In genomic region chr1:63775418-63776127, GRCh38 we compare ENCODE assay signal across 9 cellular contexts. TPM values are rescaled to one million over a fixed set of nuclear protein-coding genes. Genes with fewer than 3 reads are reported as not detected.
DNase-seq lines count a peak whose midpoint lies in the region; ATAC-seq and TF ChIP-seq lines count a peak whose summit lies in the region.
"Had no signal": no experiment of that assay in that cellular context is flagged by ENCODE, and none has a peak within 500 bp of the region (broad histone marks: within the 10 kb centered on the region; RNA-seq: fewer than 3 reads in every experiment).

No MANE protein-coding gene starts in this region.

- no peaks in the 10 kb centered on the region for H3K9me3 ChIP-seq in HCT116 (ENCODE audit: control insufficient read depth in 1 of 2, insufficient read depth in 1 of 2, low read depth in 1 of 2, low read length in 2 of 2)
- H3K9me3 ChIP-seq in SJSA1 (replicated peaks) = no peaks in the 10 kb centered on the region; the same call in 1 of the 2 replicates
- no peaks in the 10 kb centered on the region for H3K9me3 ChIP-seq in thyroid gland

- CTCF ChIA-PET in HCT116 (lab: Charles Lee) = interaction anchor here (0.8 to 1.4 kb wide), 2 partner anchors 19 to 362 kb away, joined by 3 read pairs; no protein-coding TSS in a partner anchor

- DNase-seq in HCT116 (ENCODE audit: low read depth, low spot score) (no peak), SJSA1 (ENCODE audit: low read depth in 1 of 2, low spot score in 2 of 2) (no peak), fibroblast of villous mesenchyme (ENCODE audit: low read depth) (peak; percentile 36), sciatic nerve (ENCODE audit: low spot score) (no peak), HPDE6-E6E7 (ENCODE audit: extremely low spot score) (no peak), cerebellum (ENCODE audit: low spot score) (no peak), thyroid gland (no peak)
- DNase-seq: NCI-H1417 treated with DMSO at 0.1 percent for 48 hours had no signal

- no TSS peak for BruUV-seq in HCT116 (replicated peaks; lab: Mats Ljungman, UMichigan)

- RAD21 ChIA-PET in HCT116 (lab: Charles Lee; ENCODE audit: low non-redundant PET in 1 of 2, low total read pairs in 2 of 2, uncharacterized antibody in 2 of 2, unreplicated experiment in 2 of 2) = no interaction called here

- TF ChIP-seq RAD21 in HCT116 (IDR thresholded peaks at IDR 0.05; ENCODE audit: low read depth) = no peak

- no peak for TF ChIP-seq POLR2A in HCT116 (IDR thresholded peaks at IDR 0.05; ENCODE audit: borderline replicate concordance, extremely low read depth, insufficient read depth, insufficient read length)
- no peak for TF ChIP-seq POLR2A in thyroid gland (IDR thresholded peaks at IDR 0.05)

- H3K27ac ChIP-seq in HCT116 (ENCODE audit: low read depth, low read length) (no peak overlapping the region), SJSA1 (no peak overlapping the region), thyroid gland (no peak overlapping the region)

- intact Hi-C loops in HCT116 (cut with micrococcal nuclease) (loop anchor here (10.0 kb wide), 2 partner anchors 139 to 151 kb away; no protein-coding TSS in a partner anchor), sciatic nerve (cut with DNase I) (loop anchor here (10.0 kb wide), 1 partner anchor 359 kb away; no protein-coding TSS in a partner anchor), thyroid gland (cut with DNase I) (loop anchor here (10.0 kb wide), 1 partner anchor 359 kb away; no protein-coding TSS in a partner anchor)

- ATAC-seq in HCT116 (no peak), sciatic nerve (peak; percentile 1), HG03520 (IDR thresholded peaks at IDR 0.05; ENCODE audit: unreplicated experiment) (no peak)

- H3K27me3 ChIP-seq in HCT116 (ENCODE audit: insufficient read depth, low read length) (no peaks in the 10 kb centered on the region), SJSA1 (replicated peaks) (no peaks in the 10 kb centered on the region), thyroid gland (no peaks in the 10 kb centered on the region)

- H2AFZ ChIP-seq in HCT116 (ENCODE audit: low read depth, low read length, poor library complexity, severe bottlenecking) = no peak overlapping the region

- TF ChIP-seq CTCF in HCT116 (IDR thresholded peaks at IDR 0.05 in 2 of 3, conservative IDR thresholded peaks at IDR 0.05 in 1 of 3; ENCODE audit: borderline replicate concordance in 1 of 3, insufficient read depth in 1 of 3, low read depth in 2 of 3, low read length in 2 of 3) (no peak), fibroblast of villous mesenchyme (IDR thresholded peaks at IDR 0.05; ENCODE audit: insufficient read depth, low read depth, low read length) (no peak), thyroid gland (IDR thresholded peaks at IDR 0.05) (no peak)

- peak overlapping the region; percentile 81; the same call in 1 of the 2 replicates for H3K4me2 ChIP-seq in HCT116 (ENCODE audit: low read length)

- H3K4me1 ChIP-seq in HCT116 (ENCODE audit: control insufficient read depth in 1 of 2, insufficient read depth in 2 of 2, low read length in 2 of 2) (peaks cover 11 to 24% of the 10 kb centered on the region in 2 experiments; a peak in 3 of 4 replicates), SJSA1 (replicated peaks) (peaks cover 52% of the 10 kb centered on the region), thyroid gland (peaks cover 4% of the 10 kb centered on the region in 2 donors)

- no peaks in the 10 kb centered on the region for H4K20me1 ChIP-seq in HCT116 (ENCODE audit: insufficient read depth)

- POLR2A ChIA-PET in HCT116 (lab: Charles Lee) = no interaction called here

- 58 to 60% methylated on average over 8 of the region's 8 CpGs for WGBS in thyroid gland, 2 donors

- H3K36me3 ChIP-seq in HCT116 (ENCODE audit: control insufficient read depth in 1 of 2, insufficient read depth in 2 of 2, low read length in 2 of 2) = no peaks in the 10 kb centered on the region
- 0 out of 2 replicates have a peak, but pooled peaks cover 4% of the 10 kb centered on the region for H3K36me3 ChIP-seq in SJSA1
- no peaks in the 10 kb centered on the region for H3K36me3 ChIP-seq in thyroid gland

- no peaks in the 10 kb centered on the region for H3K9me2 ChIP-seq in HCT116 (ENCODE audit: insufficient read depth)

- no peaks in the 10 kb centered on the region for H3K79me2 ChIP-seq in HCT116 (ENCODE audit: insufficient read depth, low read length)

- no peak overlapping the region for H3K9ac ChIP-seq in HCT116 (ENCODE audit: low read length)

- H3K4me3 ChIP-seq in HCT116 (replicated peaks in 1 of 2; ENCODE audit: low read depth in 1 of 2, low read length in 2 of 2) (no peak overlapping the region), SJSA1 (peak overlapping the region; percentile 91), fibroblast of villous mesenchyme (ENCODE audit: low read depth, low read length) (peak overlapping the region; percentile 82), thyroid gland (replicated peaks in 1 of 3) (peak overlapping the region in 1 of 3 donors; percentile 38)

TF ChIP-seq in HCT116, 20 proteins besides CTCF, POLR2A, EP300 and RAD21 (continues in another document):
- TF ChIP-seq MAX (IDR thresholded peaks at IDR 0.05) (no peak), TCF7L2 (IDR thresholded peaks at IDR 0.05; ENCODE audit: borderline replicate concordance, extremely low read depth, insufficient read depth, insufficient read length) (no peak), EZH2phosphoT487 (IDR thresholded peaks at IDR 0.05; ENCODE audit: borderline replicate concordance) (no peak), ATF3 (IDR thresholded peaks at IDR 0.05) (no peak), SIN3A (IDR thresholded peaks at IDR 0.05; ENCODE audit: low read depth) (no peak), CEBPB (IDR thresholded peaks at IDR 0.05; ENCODE audit: low read depth) (no peak), ELF1 (IDR thresholded peaks at IDR 0.05; ENCODE audit: borderline replicate concordance, low read depth) (no peak), ZBTB33 (IDR thresholded peaks at IDR 0.05; ENCODE audit: extremely low read depth, insufficient replicate concordance, low read length) (no peak), YY1 (IDR thresholded peaks at IDR 0.05; ENCODE audit: extremely low read depth, insufficient replicate concordance, low read depth, low read length) (no peak), EZH2 (IDR thresholded peaks at IDR 0.05) (no peak), EGR1 (IDR thresholded peaks at IDR 0.05; ENCODE audit: low read depth) (no peak), REST (IDR thresholded peaks at IDR 0.05; ENCODE audit: low read depth) (no peak), ZNF274 (IDR thresholded peaks at IDR 0.05; ENCODE audit: low read depth, low read length) (no peak), JUND (IDR thresholded peaks at IDR 0.05) (no peak), FOSL1 (IDR thresholded peaks at IDR 0.05; ENCODE audit: low read depth) (no peak), SRF (IDR thresholded peaks at IDR 0.05; ENCODE audit: low read depth) (no peak), POLR2AphosphoS5 (IDR thresholded peaks at IDR 0.05; ENCODE audit: low read depth, low read length) (no peak)

RNA-seq across cellular contexts. Expression of gene ROR1, which starts 1.8 kb away (rescaled TPM):
- total RNA-seq in HCT116 (2021; ENCODE audit: unreplicated experiment) (2.7 TPM), fibroblast of villous mesenchyme (8.6 and 10.3 TPM in 2 replicates), sciatic nerve (16.7 TPM), cerebellum (14.0 TPM), thyroid gland (1 to 10 TPM in 3 of 4 donors, under 1 TPM in 1; 0.73 to 2.6 (median 1.4) TPM)
- 0.94 and 1.3 TPM in 2 replicates for polyA plus RNA-seq in HCT116 (2012)
- total RNA-seq in SJSA1 (2014; rRNA removed; shearing (Covaris generic)) = 14.8 and 19.7 TPM in 2 replicates

Comparison
In these comparisons a context has a peak if more than half of its experiments do, and no peak if none do; other contexts are left out.
1. H3K4me3 ChIP-seq: peak in SJSA1 (single experiment) and fibroblast of villous mesenchyme (single experiment); none in HCT116 (0 of 2).